Comparison of ENCODE assay signal across 1 cellular context in the genomic region with DNA sequence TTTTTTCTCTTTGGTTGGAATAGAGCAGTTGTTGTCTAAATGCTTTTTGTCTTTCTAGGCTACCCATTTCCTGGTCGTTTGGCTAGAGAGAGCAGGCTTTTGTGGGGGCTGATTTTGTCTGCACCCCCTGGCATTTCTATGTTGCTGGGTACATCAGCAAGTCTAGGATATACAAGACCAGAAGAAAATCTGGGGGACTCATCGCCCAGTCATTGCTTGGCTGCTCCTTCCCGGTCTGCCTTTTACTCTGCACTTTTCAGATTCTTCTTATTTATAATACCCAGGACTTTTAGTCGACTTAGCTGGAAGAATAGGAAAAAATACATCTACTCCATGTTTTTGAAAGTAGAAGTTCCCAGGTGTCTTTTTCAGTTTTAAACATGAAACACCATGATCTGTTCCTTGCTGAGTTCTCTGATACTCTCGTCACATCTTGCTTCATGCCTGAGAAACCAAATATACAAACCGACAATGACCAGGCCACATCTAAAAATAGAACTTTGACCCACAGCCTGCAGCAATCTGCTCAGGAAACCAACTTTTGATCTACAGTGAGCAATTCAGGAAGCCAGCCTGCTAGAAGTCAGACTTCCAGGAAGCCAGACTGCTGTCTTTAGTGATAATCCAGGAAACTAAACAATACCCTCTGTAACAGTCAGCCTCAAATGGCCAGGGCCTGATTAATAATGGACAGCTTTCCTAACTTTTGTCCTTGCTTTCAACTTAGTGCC.
TF ChIP-seq lines count a peak whose summit lies in the region.

No MANE protein-coding gene starts in this region.

TF ChIP-seq in K562, 482 proteins besides CTCF, POLR2A, EP300 and RAD21 (continued from another document and continues in another):
- TF ChIP-seq, protein P1, sequence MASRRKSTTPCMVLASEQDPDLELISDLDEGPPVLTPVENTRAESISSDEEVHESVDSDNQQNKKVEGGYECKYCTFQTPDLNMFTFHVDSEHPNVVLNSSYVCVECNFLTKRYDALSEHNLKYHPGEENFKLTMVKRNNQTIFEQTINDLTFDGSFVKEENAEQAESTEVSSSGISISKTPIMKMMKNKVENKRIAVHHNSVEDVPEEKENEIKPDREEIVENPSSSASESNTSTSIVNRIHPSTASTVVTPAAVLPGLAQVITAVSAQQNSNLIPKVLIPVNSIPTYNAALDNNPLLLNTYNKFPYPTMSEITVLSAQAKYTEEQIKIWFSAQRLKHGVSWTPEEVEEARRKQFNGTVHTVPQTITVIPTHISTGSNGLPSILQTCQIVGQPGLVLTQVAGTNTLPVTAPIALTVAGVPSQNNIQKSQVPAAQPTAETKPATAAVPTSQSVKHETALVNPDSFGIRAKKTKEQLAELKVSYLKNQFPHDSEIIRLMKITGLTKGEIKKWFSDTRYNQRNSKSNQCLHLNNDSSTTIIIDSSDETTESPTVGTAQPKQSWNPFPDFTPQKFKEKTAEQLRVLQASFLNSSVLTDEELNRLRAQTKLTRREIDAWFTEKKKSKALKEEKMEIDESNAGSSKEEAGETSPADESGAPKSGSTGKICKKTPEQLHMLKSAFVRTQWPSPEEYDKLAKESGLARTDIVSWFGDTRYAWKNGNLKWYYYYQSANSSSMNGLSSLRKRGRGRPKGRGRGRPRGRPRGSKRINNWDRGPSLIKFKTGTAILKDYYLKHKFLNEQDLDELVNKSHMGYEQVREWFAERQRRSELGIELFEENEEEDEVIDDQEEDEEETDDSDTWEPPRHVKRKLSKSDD (conservative IDR thresholded peaks at IDR 0.05; ENCODE audit: low read length), result no peak
- TF ChIP-seq CBFA2T3 (IDR thresholded peaks at IDR 0.05), result peak; percentile 57
- no peak for TF ChIP-seq GATAD2A (IDR thresholded peaks at IDR 0.05)
- no peak for TF ChIP-seq NUFIP1 (IDR thresholded peaks at IDR 0.05; ENCODE audit: partially characterized antibody)
- TF ChIP-seq STAG1 (CRISPR knock-in tag; IDR thresholded peaks at IDR 0.05; ENCODE audit: borderline replicate concordance), result no peak
- TF ChIP-seq FOXJ3 (CRISPR knock-in tag; IDR thresholded peaks at IDR 0.05), result no peak
- TF ChIP-seq, protein P2, sequence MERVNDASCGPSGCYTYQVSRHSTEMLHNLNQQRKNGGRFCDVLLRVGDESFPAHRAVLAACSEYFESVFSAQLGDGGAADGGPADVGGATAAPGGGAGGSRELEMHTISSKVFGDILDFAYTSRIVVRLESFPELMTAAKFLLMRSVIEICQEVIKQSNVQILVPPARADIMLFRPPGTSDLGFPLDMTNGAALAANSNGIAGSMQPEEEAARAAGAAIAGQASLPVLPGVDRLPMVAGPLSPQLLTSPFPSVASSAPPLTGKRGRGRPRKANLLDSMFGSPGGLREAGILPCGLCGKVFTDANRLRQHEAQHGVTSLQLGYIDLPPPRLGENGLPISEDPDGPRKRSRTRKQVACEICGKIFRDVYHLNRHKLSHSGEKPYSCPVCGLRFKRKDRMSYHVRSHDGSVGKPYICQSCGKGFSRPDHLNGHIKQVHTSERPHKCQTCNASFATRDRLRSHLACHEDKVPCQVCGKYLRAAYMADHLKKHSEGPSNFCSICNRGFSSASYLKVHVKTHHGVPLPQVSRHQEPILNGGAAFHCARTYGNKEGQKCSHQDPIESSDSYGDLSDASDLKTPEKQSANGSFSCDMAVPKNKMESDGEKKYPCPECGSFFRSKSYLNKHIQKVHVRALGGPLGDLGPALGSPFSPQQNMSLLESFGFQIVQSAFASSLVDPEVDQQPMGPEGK (CRISPR knock-in tag; IDR thresholded peaks at IDR 0.05; ENCODE audit: borderline replicate concordance), result no peak
- TF ChIP-seq ZNF780A (CRISPR knock-in tag; IDR thresholded peaks at IDR 0.05), result no peak
- peak; percentile 81 for TF ChIP-seq ETV1 (tag; conservative IDR thresholded peaks at IDR 0.05; ENCODE audit: low read depth)
- TF ChIP-seq ZNF584 (CRISPR knock-in tag; IDR thresholded peaks at IDR 0.05; ENCODE audit: low read depth), result no peak
- TF ChIP-seq, protein P3, sequence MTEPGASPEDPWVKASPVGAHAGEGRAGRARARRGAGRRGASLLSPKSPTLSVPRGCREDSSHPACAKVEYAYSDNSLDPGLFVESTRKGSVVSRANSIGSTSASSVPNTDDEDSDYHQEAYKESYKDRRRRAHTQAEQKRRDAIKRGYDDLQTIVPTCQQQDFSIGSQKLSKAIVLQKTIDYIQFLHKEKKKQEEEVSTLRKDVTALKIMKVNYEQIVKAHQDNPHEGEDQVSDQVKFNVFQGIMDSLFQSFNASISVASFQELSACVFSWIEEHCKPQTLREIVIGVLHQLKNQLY (CRISPR knock-in tag; conservative IDR thresholded peaks at IDR 0.05), result no peak
- TF ChIP-seq, protein P4, sequence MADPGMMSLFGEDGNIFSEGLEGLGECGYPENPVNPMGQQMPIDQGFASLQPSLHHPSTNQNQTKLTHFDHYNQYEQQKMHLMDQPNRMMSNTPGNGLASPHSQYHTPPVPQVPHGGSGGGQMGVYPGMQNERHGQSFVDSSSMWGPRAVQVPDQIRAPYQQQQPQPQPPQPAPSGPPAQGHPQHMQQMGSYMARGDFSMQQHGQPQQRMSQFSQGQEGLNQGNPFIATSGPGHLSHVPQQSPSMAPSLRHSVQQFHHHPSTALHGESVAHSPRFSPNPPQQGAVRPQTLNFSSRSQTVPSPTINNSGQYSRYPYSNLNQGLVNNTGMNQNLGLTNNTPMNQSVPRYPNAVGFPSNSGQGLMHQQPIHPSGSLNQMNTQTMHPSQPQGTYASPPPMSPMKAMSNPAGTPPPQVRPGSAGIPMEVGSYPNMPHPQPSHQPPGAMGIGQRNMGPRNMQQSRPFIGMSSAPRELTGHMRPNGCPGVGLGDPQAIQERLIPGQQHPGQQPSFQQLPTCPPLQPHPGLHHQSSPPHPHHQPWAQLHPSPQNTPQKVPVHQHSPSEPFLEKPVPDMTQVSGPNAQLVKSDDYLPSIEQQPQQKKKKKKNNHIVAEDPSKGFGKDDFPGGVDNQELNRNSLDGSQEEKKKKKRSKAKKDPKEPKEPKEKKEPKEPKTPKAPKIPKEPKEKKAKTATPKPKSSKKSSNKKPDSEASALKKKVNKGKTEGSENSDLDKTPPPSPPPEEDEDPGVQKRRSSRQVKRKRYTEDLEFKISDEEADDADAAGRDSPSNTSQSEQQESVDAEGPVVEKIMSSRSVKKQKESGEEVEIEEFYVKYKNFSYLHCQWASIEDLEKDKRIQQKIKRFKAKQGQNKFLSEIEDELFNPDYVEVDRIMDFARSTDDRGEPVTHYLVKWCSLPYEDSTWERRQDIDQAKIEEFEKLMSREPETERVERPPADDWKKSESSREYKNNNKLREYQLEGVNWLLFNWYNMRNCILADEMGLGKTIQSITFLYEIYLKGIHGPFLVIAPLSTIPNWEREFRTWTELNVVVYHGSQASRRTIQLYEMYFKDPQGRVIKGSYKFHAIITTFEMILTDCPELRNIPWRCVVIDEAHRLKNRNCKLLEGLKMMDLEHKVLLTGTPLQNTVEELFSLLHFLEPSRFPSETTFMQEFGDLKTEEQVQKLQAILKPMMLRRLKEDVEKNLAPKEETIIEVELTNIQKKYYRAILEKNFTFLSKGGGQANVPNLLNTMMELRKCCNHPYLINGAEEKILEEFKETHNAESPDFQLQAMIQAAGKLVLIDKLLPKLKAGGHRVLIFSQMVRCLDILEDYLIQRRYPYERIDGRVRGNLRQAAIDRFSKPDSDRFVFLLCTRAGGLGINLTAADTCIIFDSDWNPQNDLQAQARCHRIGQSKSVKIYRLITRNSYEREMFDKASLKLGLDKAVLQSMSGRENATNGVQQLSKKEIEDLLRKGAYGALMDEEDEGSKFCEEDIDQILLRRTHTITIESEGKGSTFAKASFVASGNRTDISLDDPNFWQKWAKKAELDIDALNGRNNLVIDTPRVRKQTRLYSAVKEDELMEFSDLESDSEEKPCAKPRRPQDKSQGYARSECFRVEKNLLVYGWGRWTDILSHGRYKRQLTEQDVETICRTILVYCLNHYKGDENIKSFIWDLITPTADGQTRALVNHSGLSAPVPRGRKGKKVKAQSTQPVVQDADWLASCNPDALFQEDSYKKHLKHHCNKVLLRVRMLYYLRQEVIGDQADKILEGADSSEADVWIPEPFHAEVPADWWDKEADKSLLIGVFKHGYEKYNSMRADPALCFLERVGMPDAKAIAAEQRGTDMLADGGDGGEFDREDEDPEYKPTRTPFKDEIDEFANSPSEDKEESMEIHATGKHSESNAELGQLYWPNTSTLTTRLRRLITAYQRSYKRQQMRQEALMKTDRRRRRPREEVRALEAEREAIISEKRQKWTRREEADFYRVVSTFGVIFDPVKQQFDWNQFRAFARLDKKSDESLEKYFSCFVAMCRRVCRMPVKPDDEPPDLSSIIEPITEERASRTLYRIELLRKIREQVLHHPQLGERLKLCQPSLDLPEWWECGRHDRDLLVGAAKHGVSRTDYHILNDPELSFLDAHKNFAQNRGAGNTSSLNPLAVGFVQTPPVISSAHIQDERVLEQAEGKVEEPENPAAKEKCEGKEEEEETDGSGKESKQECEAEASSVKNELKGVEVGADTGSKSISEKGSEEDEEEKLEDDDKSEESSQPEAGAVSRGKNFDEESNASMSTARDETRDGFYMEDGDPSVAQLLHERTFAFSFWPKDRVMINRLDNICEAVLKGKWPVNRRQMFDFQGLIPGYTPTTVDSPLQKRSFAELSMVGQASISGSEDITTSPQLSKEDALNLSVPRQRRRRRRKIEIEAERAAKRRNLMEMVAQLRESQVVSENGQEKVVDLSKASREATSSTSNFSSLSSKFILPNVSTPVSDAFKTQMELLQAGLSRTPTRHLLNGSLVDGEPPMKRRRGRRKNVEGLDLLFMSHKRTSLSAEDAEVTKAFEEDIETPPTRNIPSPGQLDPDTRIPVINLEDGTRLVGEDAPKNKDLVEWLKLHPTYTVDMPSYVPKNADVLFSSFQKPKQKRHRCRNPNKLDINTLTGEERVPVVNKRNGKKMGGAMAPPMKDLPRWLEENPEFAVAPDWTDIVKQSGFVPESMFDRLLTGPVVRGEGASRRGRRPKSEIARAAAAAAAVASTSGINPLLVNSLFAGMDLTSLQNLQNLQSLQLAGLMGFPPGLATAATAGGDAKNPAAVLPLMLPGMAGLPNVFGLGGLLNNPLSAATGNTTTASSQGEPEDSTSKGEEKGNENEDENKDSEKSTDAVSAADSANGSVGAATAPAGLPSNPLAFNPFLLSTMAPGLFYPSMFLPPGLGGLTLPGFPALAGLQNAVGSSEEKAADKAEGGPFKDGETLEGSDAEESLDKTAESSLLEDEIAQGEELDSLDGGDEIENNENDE (IDR thresholded peaks at IDR 0.05; ENCODE audit: low read depth, low read length), result no peak
- TF ChIP-seq, protein P5, sequence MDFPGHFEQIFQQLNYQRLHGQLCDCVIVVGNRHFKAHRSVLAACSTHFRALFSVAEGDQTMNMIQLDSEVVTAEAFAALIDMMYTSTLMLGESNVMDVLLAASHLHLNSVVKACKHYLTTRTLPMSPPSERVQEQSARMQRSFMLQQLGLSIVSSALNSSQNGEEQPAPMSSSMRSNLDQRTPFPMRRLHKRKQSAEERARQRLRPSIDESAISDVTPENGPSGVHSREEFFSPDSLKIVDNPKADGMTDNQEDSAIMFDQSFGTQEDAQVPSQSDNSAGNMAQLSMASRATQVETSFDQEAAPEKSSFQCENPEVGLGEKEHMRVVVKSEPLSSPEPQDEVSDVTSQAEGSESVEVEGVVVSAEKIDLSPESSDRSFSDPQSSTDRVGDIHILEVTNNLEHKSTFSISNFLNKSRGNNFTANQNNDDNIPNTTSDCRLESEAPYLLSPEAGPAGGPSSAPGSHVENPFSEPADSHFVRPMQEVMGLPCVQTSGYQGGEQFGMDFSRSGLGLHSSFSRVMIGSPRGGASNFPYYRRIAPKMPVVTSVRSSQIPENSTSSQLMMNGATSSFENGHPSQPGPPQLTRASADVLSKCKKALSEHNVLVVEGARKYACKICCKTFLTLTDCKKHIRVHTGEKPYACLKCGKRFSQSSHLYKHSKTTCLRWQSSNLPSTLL (IDR thresholded peaks at IDR 0.05), result peak; percentile 56; the same call in 1 of the 2 replicates
- no peak for TF ChIP-seq HIVEP1 (CRISPR knock-in tag; IDR thresholded peaks at IDR 0.05)
- TF ChIP-seq MEF2D (tag; conservative IDR thresholded peaks at IDR 0.05; ENCODE audit: low read depth), result peak; percentile 86; the same call in 1 of the 2 replicates
- no peak for TF ChIP-seq BRCA1 (IDR thresholded peaks at IDR 0.05)
- TF ChIP-seq BRCA1 (CRISPR knock-in tag; IDR thresholded peaks at IDR 0.05), result no peak
- no peak for TF ChIP-seq HDAC3 (IDR thresholded peaks at IDR 0.05; ENCODE audit: borderline replicate concordance, partially characterized antibody)
- TF ChIP-seq, protein P6, sequence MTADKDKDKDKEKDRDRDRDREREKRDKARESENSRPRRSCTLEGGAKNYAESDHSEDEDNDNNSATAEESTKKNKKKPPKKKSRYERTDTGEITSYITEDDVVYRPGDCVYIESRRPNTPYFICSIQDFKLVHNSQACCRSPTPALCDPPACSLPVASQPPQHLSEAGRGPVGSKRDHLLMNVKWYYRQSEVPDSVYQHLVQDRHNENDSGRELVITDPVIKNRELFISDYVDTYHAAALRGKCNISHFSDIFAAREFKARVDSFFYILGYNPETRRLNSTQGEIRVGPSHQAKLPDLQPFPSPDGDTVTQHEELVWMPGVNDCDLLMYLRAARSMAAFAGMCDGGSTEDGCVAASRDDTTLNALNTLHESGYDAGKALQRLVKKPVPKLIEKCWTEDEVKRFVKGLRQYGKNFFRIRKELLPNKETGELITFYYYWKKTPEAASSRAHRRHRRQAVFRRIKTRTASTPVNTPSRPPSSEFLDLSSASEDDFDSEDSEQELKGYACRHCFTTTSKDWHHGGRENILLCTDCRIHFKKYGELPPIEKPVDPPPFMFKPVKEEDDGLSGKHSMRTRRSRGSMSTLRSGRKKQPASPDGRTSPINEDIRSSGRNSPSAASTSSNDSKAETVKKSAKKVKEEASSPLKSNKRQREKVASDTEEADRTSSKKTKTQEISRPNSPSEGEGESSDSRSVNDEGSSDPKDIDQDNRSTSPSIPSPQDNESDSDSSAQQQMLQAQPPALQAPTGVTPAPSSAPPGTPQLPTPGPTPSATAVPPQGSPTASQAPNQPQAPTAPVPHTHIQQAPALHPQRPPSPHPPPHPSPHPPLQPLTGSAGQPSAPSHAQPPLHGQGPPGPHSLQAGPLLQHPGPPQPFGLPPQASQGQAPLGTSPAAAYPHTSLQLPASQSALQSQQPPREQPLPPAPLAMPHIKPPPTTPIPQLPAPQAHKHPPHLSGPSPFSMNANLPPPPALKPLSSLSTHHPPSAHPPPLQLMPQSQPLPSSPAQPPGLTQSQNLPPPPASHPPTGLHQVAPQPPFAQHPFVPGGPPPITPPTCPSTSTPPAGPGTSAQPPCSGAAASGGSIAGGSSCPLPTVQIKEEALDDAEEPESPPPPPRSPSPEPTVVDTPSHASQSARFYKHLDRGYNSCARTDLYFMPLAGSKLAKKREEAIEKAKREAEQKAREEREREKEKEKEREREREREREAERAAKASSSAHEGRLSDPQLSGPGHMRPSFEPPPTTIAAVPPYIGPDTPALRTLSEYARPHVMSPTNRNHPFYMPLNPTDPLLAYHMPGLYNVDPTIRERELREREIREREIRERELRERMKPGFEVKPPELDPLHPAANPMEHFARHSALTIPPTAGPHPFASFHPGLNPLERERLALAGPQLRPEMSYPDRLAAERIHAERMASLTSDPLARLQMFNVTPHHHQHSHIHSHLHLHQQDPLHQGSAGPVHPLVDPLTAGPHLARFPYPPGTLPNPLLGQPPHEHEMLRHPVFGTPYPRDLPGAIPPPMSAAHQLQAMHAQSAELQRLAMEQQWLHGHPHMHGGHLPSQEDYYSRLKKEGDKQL (CRISPR knock-in tag; IDR thresholded peaks at IDR 0.05; ENCODE audit: borderline replicate concordance), result no peak
- no peak for TF ChIP-seq PTTG1 (tag; IDR thresholded peaks at IDR 0.05; ENCODE audit: low read depth)
- no peak for TF ChIP-seq GABPA (tag; conservative IDR thresholded peaks at IDR 0.05; ENCODE audit: low read depth)
- no peak for TF ChIP-seq MTF1 (CRISPR knock-in tag; IDR thresholded peaks at IDR 0.05; ENCODE audit: borderline replicate concordance)
